1 cellular context compared by ENCODE assay signal in genomic region chr7:6226194-6226799, GRCh38.
A peak's percentile ranks its signal among the peaks of the same experiment; 100 is the strongest.
TF ChIP-seq lines count a peak whose summit lies in the region.

No MANE protein-coding gene starts in this region.

TF ChIP-seq in K562, 482 proteins besides CTCF, POLR2A, EP300 and RAD21 (continued from another document):
- TF ChIP-seq, protein P1, sequence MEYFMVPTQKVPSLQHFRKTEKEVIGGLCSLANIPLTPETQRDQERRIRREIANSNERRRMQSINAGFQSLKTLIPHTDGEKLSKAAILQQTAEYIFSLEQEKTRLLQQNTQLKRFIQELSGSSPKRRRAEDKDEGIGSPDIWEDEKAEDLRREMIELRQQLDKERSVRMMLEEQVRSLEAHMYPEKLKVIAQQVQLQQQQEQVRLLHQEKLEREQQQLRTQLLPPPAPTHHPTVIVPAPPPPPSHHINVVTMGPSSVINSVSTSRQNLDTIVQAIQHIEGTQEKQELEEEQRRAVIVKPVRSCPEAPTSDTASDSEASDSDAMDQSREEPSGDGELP (CRISPR knock-in tag; IDR thresholded peaks at IDR 0.05; ENCODE audit: borderline replicate concordance) = no peak
- no peak for TF ChIP-seq ZNF140 (CRISPR knock-in tag; IDR thresholded peaks at IDR 0.05)
- TF ChIP-seq TCF3 (CRISPR knock-in tag; IDR thresholded peaks at IDR 0.05) = peak; percentile 61
TF ChIP-seq in K562: peak in this region for 9.
